In the genomic region with DNA sequence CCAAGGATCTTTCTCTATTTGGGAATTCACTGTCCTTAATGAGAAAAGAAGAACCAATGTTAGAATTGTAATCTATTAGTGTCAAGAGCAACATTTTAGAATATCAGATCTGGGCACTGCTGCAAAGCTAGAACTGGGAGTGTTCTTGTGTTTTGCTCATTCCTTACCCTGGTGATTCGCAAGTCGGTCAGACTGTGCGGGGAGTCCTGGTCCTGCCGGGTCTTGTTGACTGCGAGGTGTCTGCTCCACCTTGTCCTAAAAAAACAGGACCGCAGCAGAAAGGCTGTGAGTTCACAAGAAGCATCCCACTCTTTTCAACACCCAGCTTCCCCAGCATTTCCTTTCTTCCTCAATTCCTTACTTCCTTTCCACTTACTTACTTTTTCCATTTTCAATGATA, we compare ENCODE assay signal across 35 cellular contexts.
"Had no signal": no experiment of that assay in that cellular context is flagged by ENCODE, and none has a peak within 500 bp of the region (broad histone marks: within the 10 kb centered on the region; RNA-seq: fewer than 3 reads in every experiment).

No MANE protein-coding gene starts in this region.

- DNase-seq: activated CD4-positive, alpha-beta T cell treated with anti-CD3 and anti-CD28 coated beads, Interleukin-2, amount 10 ng/mL, durations not matched to agents 24 days and 14 days; activated CD4-positive, alpha-beta T cell treated with anti-CD3 and anti-CD28 coated beads, Interleukin-2, amount 50 U/mL, for 4 hours; activated CD8-positive, alpha-beta T cell treated with anti-CD3 and anti-CD28 coated beads for 36 hours; activated effector memory CD4-positive, alpha-beta T cell treated with anti-CD3 and anti-CD28 coated beads, Interleukin-2, amount 50 U/mL, for 16 hours; activated naive CD4-positive, alpha-beta T cell; activated naive CD4-positive, alpha-beta T cell treated with anti-CD3 and anti-CD28 coated beads, Interleukin-2, amount 50 U/mL, for 16 hours; activated naive CD8-positive, alpha-beta T cell treated with anti-CD3 and anti-CD28 coated beads for 36 hours; activated T-cell treated with anti-CD3 and anti-CD28 coated beads, Interleukin-2, amount 50 U/mL, for 1 hour; activated T-cell treated with anti-CD3 and anti-CD28 coated beads, Interleukin-2, amount 50 U/mL, for 72 hours; amniotic stem cell; aorta; brain microvascular endothelial cell; Karpas-422; KBM-7; NCI-H1436; NCI-H1694; NCI-H1930; NCI-H2081 treated with DMSO at 0.1 percent for 48 hours; NCI-H345; NCI-H510A; NCI-H526; NCI-H748 treated with DMSO at 0.1 percent for 48 hours; NK-92 treated with Interleukin-12 subunit alpha and Interleukin-12 subunit beta, amount 100 ng/mL, for 24 hours; PC-3; Peyer's patch; RPMI8226; SIG-M5; SW 1271; T-helper 1 cell; T-helper 2 cell; T-helper 9 cell had no signal

- H3K36me3 Mint-ChIP-seq: activated naive CD8-positive, alpha-beta T cell treated with anti-CD3 and anti-CD28 coated beads for 36 hours had no signal

- H3K9me3 ChIP-seq: Peyer's patch had no signal

- H3K27me3 Mint-ChIP-seq: activated CD4-positive, alpha-beta T cell treated with anti-CD3 and anti-CD28 coated beads, Interleukin-2, amount 10 ng/mL, durations not matched to agents 24 days and 14 days; activated naive CD8-positive, alpha-beta T cell treated with anti-CD3 and anti-CD28 coated beads for 36 hours; activated T-helper 17 cell treated with anti-CD3 and anti-CD28 coated beads, Interleukin-2, amount 50 U/mL, for 72 hours had no signal

- H3K4me3 Mint-ChIP-seq: activated CD4-positive, alpha-beta T cell treated with anti-CD3 and anti-CD28 coated beads, Interleukin-2, amount 10 ng/mL, durations not matched to agents 24 days and 14 days; activated CD8-positive, alpha-beta T cell treated with anti-CD3 and anti-CD28 coated beads for 36 hours; activated naive CD8-positive, alpha-beta T cell treated with anti-CD3 and anti-CD28 coated beads for 36 hours; activated T-cell treated with anti-CD3 and anti-CD28 coated beads, Interleukin-2, amount 50 U/mL, for 72 hours; activated T-helper 17 cell treated with anti-CD3 and anti-CD28 coated beads, Interleukin-2, amount 50 U/mL, for 72 hours had no signal

- ATAC-seq: activated CD8-positive, alpha-beta T cell treated with anti-CD3 and anti-CD28 coated beads for 36 hours; activated T-cell treated with anti-CD3 and anti-CD28 coated beads, Interleukin-2, amount 50 U/mL, for 72 hours; activated T-helper 17 cell treated with anti-CD3 and anti-CD28 coated beads, Interleukin-2, amount 50 U/mL, for 72 hours; PC-3; Right ventricle myocardium inferior; SK-N-SH treated with all-trans-retinoic acid at 6 μM for 48 hours had no signal

- H3K27ac Mint-ChIP-seq: activated CD4-positive, alpha-beta T cell treated with anti-CD3 and anti-CD28 coated beads, Interleukin-2, amount 10 ng/mL, durations not matched to agents 24 days and 14 days; activated CD8-positive, alpha-beta T cell treated with anti-CD3 and anti-CD28 coated beads for 36 hours; activated naive CD8-positive, alpha-beta T cell treated with anti-CD3 and anti-CD28 coated beads for 36 hours; activated T-helper 17 cell treated with anti-CD3 and anti-CD28 coated beads, Interleukin-2, amount 50 U/mL, for 72 hours had no signal

- H3K27me3 ChIP-seq: brain microvascular endothelial cell, Peyer's patch had no signal

- H3K9me3 Mint-ChIP-seq: activated CD4-positive, alpha-beta T cell treated with anti-CD3 and anti-CD28 coated beads, Interleukin-2, amount 10 ng/mL, durations not matched to agents 24 days and 14 days; activated CD8-positive, alpha-beta T cell treated with anti-CD3 and anti-CD28 coated beads for 36 hours; activated naive CD8-positive, alpha-beta T cell treated with anti-CD3 and anti-CD28 coated beads for 36 hours; activated T-cell treated with anti-CD3 and anti-CD28 coated beads, Interleukin-2, amount 50 U/mL, for 72 hours; activated T-helper 17 cell treated with anti-CD3 and anti-CD28 coated beads, Interleukin-2, amount 50 U/mL, for 72 hours had no signal

- H3K4me3 ChIP-seq: Peyer's patch had no signal

- H3K4me1 Mint-ChIP-seq: activated CD4-positive, alpha-beta T cell treated with anti-CD3 and anti-CD28 coated beads, Interleukin-2, amount 10 ng/mL, durations not matched to agents 24 days and 14 days; activated T-helper 17 cell treated with anti-CD3 and anti-CD28 coated beads, Interleukin-2, amount 50 U/mL, for 72 hours had no signal

- H3K27ac ChIP-seq: brain microvascular endothelial cell, Peyer's patch, VCaP had no signal
